In the genomic region with DNA sequence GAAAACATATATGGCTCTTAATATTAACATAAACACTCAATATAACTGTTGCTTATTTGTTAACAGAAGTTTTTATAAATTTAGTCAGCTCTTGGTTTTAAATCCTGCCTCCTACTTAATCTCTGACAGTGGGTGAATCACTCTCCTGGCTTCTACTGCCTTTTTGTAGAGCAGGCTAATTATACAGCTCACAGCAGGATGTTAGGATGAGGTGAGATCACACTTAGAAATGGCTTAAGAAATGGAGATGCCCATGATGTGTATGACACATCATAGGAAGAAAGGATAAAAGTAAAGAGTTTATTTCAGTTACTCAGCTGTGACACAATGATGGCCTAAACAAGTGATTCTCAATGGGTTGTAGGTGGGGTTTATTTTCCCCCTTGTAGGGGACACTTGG, we compare ENCODE assay signal across 15 cellular contexts.
DNase-seq lines count a peak whose midpoint lies in the region; ATAC-seq and TF ChIP-seq lines count a peak whose summit lies in the region.
"Had no signal": no experiment of that assay in that cellular context is flagged by ENCODE, and none has a peak within 500 bp of the region (broad histone marks: within the 10 kb centered on the region; RNA-seq: fewer than 3 reads in every experiment).

No MANE protein-coding gene starts in this region.

- BruUV-seq in mammary epithelial cell (replicated peaks; lab: Mats Ljungman, UMichigan): no TSS peak

- POLR2A ChIA-PET in AG04449 (lab: Yijun Ruan, JAX): interaction anchor here (0.7 to 1.7 kb wide), 2 partner anchors 122 to 346 kb away, joined by 3 to 7 read pairs; a partner anchor contains a TSS

- CTCF ChIA-PET in AG04449 (lab: Yijun Ruan, JAX): interaction anchor here (1.0 kb wide), 1 partner anchor 348 kb away, joined by 3 read pairs; no protein-coding TSS in a partner anchor
- CTCF ChIA-PET in mammary epithelial cell (lab: Charles Lee; ENCODE audit: low non-redundant PET): interaction anchor here (0.6 kb wide), 1 partner anchor 364 kb away, joined by 7 read pairs; no protein-coding TSS in a partner anchor

- H2AFZ ChIP-seq in mammary epithelial cell (ENCODE audit: low read depth, low read length): peak overlapping the region; percentile 1

- no peaks in the 10 kb centered on the region for H3K36me3 Mint-ChIP-seq in progenitor cell of endocrine pancreas (ENCODE audit: insufficient read depth)

- no peaks in the 10 kb centered on the region for H3K27me3 Mint-ChIP-seq in progenitor cell of endocrine pancreas
- H3K27me3 Mint-ChIP-seq: central memory CD8-positive, alpha-beta T cell had no signal

- H3K4me3 Mint-ChIP-seq in progenitor cell of endocrine pancreas (ENCODE audit: low read depth): no peak overlapping the region
- H3K4me3 Mint-ChIP-seq: central memory CD8-positive, alpha-beta T cell; H9 had no signal

- no peaks in the 10 kb centered on the region for H3K79me2 ChIP-seq in mammary epithelial cell (ENCODE audit: insufficient read depth, low read length)

- H3K9me3 Mint-ChIP-seq in progenitor cell of endocrine pancreas (ENCODE audit: low read depth): peaks cover 6% of the 10 kb centered on the region
- H3K9me3 Mint-ChIP-seq: H9 had no signal

- H3K9me3 ChIP-seq in mammary epithelial cell (replicated peaks; ENCODE audit: insufficient read depth, low read length): no peaks in the 10 kb centered on the region
- H3K9me3 ChIP-seq: BE2C, spleen had no signal

- in situ Hi-C loops in mammary epithelial cell (cut with MboI; ENCODE audit: low sequenced_read_pairs in 2 of 2): no loop called here

- no peak overlapping the region for H3K27ac Mint-ChIP-seq in progenitor cell of endocrine pancreas
- H3K27ac Mint-ChIP-seq: H9 had no signal

- peaks cover 6% of the 10 kb centered on the region for H3K4me1 Mint-ChIP-seq in progenitor cell of endocrine pancreas (ENCODE audit: low read depth)
- H3K4me1 Mint-ChIP-seq: central memory CD8-positive, alpha-beta T cell had no signal

- no peaks in the 10 kb centered on the region for H3K36me3 ChIP-seq in mammary epithelial cell (ENCODE audit: insufficient read depth, low read length)
- H3K36me3 ChIP-seq in kidney epithelial cell (ENCODE audit: control insufficient read depth, insufficient read depth, low read length): no peaks in the 10 kb centered on the region
- H3K36me3 ChIP-seq: BE2C, spleen had no signal

- peaks cover 14% of the 10 kb centered on the region for H3K4me1 ChIP-seq in mammary epithelial cell (ENCODE audit: insufficient read depth, low read length)
- H3K4me1 ChIP-seq: BE2C, spleen had no signal

- intact Hi-C loops in mammary epithelial cell (cut with micrococcal nuclease): no loop called here

- H3K4me3 ChIP-seq in AG04449 (ENCODE audit: low read depth, low read length) (no peak overlapping the region), mammary epithelial cell (replicated peaks in 1 of 3; ENCODE audit: insufficient read depth in 1 of 3, low read depth in 2 of 3, low read length in 3 of 3) (no peak overlapping the region), kidney epithelial cell (ENCODE audit: low read depth, low read length) (no peak overlapping the region)
- H3K4me3 ChIP-seq: spleen had no signal

- H3K4me2 ChIP-seq in mammary epithelial cell (ENCODE audit: insufficient read depth, low read depth, low read length): no peak overlapping the region

- H4K20me1 ChIP-seq in mammary epithelial cell (ENCODE audit: insufficient read depth, low read length): no peaks in the 10 kb centered on the region

- no peak for ATAC-seq in HG03565 (IDR thresholded peaks at IDR 0.05; ENCODE audit: unreplicated experiment)

- H3K9ac ChIP-seq in mammary epithelial cell (ENCODE audit: insufficient read depth, low read length): no peak overlapping the region

- no peak for TF ChIP-seq CTCF in AG04449 (IDR thresholded peaks at IDR 0.05; ENCODE audit: insufficient read depth, low read length, missing control alignments)
- TF ChIP-seq CTCF in mammary epithelial cell (conservative IDR thresholded peaks at IDR 0.05 in 1 of 2, IDR thresholded peaks at IDR 0.05 in 1 of 2; ENCODE audit: extremely low read depth in 1 of 2, insufficient read depth in 1 of 2, low read depth in 1 of 2, low read length in 2 of 2): no peak
- no peak for TF ChIP-seq CTCF in kidney epithelial cell (IDR thresholded peaks at IDR 0.05; ENCODE audit: insufficient read depth, low read length, poor library complexity, severe bottlenecking)
- no peak for TF ChIP-seq CTCF in progenitor cell of endocrine pancreas (IDR thresholded peaks at IDR 0.05; ENCODE audit: unreplicated experiment)
- TF ChIP-seq CTCF in GM10266 (IDR thresholded peaks at IDR 0.05; ENCODE audit: control insufficient read depth, insufficient read depth, low read depth, missing control alignments): no peak

- dilution Hi-C loops in mammary epithelial cell (cut with HindIII; ENCODE audit: low sequenced_read_pairs): loop anchor here (25.0 kb wide), 1 partner anchor 408 kb away; no protein-coding TSS in a partner anchor

- H3K27me3 ChIP-seq in mammary epithelial cell (ENCODE audit: insufficient read depth, low read length): no peaks in the 10 kb centered on the region
- no peaks in the 10 kb centered on the region for H3K27me3 ChIP-seq in kidney epithelial cell (ENCODE audit: control insufficient read depth, insufficient read depth, low read length)
- H3K27me3 ChIP-seq: BE2C, spleen had no signal

- peak; percentile 69 for DNase-seq in AG04449 (ENCODE audit: low read depth, low spot score)
- peak; percentile 95 for DNase-seq in HT1080 (ENCODE audit: low read depth)
- peak; percentile 93 for DNase-seq in mammary epithelial cell
- peak; percentile 80 for DNase-seq in kidney epithelial cell (ENCODE audit: low read depth)
- DNase-seq in progenitor cell of endocrine pancreas (ENCODE audit: low spot score, unreplicated experiment): no peak
- DNase-seq in foreskin melanocyte: no peak
- DNase-seq in GM10266 (ENCODE audit: extremely low spot score): no peak
- DNase-seq: activated T-cell treated with anti-CD3 and anti-CD28 coated beads, Interleukin-2, amount 50 U/mL, for 1 hour; BE2C; H9; NCI-H1105; spleen; stimulated activated CD8-positive, alpha-beta memory T cell treated with anti-CD3 and anti-CD28 coated beads, Interleukin-4, amount 100 ng/mL, for 48 hours had no signal

- H3K27ac ChIP-seq in mammary epithelial cell (ENCODE audit: insufficient read depth, low read depth, low read length): no peak overlapping the region
- H3K27ac ChIP-seq: spleen had no signal

Comparison
In these comparisons a context has a peak if more than half of its experiments do, and no peak if none do; other contexts are left out.
1. DNase-seq: peak in AG04449 (single experiment), HT1080 (single experiment), mammary epithelial cell (single experiment) and kidney epithelial cell (single experiment); none in progenitor cell of endocrine pancreas (single experiment), foreskin melanocyte (single experiment) and GM10266 (single experiment).